ENCODE assay signal across 21 cellular contexts in genomic region chr1:34709547-34709946, GRCh38. TPM values are rescaled to one million over a fixed set of nuclear protein-coding genes. Genes with fewer than 3 reads are reported as not detected.
DNase-seq lines count a peak whose midpoint lies in the region; ATAC-seq, FAIRE-seq and TF ChIP-seq lines count a peak whose summit lies in the region.
"Had no signal": no experiment of that assay in that cellular context is flagged by ENCODE, and none has a peak within 500 bp of the region (broad histone marks: within the 10 kb centered on the region; RNA-seq: fewer than 3 reads in every experiment).

No MANE protein-coding gene starts in this region.

- peaks cover 2% of the 10 kb centered on the region for H3K27me3 Mint-ChIP-seq in activated CD8-positive, alpha-beta T cell treated with anti-CD3 and anti-CD28 coated beads for 36 hours
- no peaks in the 10 kb centered on the region for H3K27me3 Mint-ChIP-seq in activated CD8-positive, alpha-beta T cell treated with anti-CD3 and anti-CD28 coated beads, Interleukin-2, amount 10 ng/mL, durations not matched to agents 7 days and 5 days (ENCODE audit: low read depth)

- CTCF ChIA-PET in activated CD8-positive, alpha-beta T cell treated with anti-CD3 and anti-CD28 coated beads for 36 hours (lab: Charles Lee), result interaction anchor here (2.0 kb wide), 1 partner anchor 33 kb away, joined by 5 read pairs; no protein-coding TSS in a partner anchor
- CTCF ChIA-PET in activated CD8-positive, alpha-beta T cell treated with anti-CD3 and anti-CD28 coated beads, Interleukin-2, amount 10 ng/mL, durations not matched to agents 7 days and 5 days (lab: Charles Lee), result no interaction called here
- CTCF ChIA-PET in K562 (lab: Yijun Ruan, JAX; ENCODE audit: low intra/inter-chr PET ratio), result no interaction called here

- FAIRE-seq in K562 (lab: Jason Lieb, UNC), result no peak

- H3K9ac ChIP-seq in K562 (ENCODE audit: insufficient read depth in 1 of 2, low read depth in 2 of 2, low read length in 2 of 2), result no peak overlapping the region
- H3K9ac ChIP-seq: SK-N-SH had no signal

- H3K79me2 ChIP-seq in K562 (ENCODE audit: control insufficient read depth, insufficient read depth, low read length), result no peaks in the 10 kb centered on the region

- no peaks in the 10 kb centered on the region for H4K20me1 ChIP-seq in K562 (replicated peaks; ENCODE audit: control insufficient read depth, insufficient read depth, low read length)

- peaks cover 2 to 23% of the 10 kb centered on the region in 2 experiments; a peak in 3 of 5 replicates for H3K27me3 ChIP-seq in K562 (ENCODE audit: control insufficient read depth in 2 of 2, insufficient read depth in 2 of 2, low read length in 2 of 2)
- H3K27me3 ChIP-seq in stomach, result peaks cover 0 to 25% (median 0%) of the 10 kb centered on the region in 3 donors
- H3K27me3 ChIP-seq: adrenal gland had no signal

- no peak overlapping the region for H3K4me3 Mint-ChIP-seq in activated CD8-positive, alpha-beta T cell treated with anti-CD3 and anti-CD28 coated beads for 36 hours
- H3K4me3 Mint-ChIP-seq in activated CD8-positive, alpha-beta T cell treated with anti-CD3 and anti-CD28 coated beads, Interleukin-2, amount 10 ng/mL, durations not matched to agents 7 days and 5 days, result no peak overlapping the region
- H3K4me3 Mint-ChIP-seq: activated CD4-positive, alpha-beta memory T cell treated with anti-CD3 and anti-CD28 coated beads, Interleukin-2, amount 10 ng/mL, durations not matched to agents 7 days and 5 days; activated T-cell treated with anti-CD3 and anti-CD28 coated beads, Interleukin-2, amount 50 U/mL, for 72 hours had no signal

- peak; percentile 10 for DNase-seq in activated CD8-positive, alpha-beta T cell treated with anti-CD3 and anti-CD28 coated beads for 36 hours
- DNase-seq in activated CD8-positive, alpha-beta T cell treated with anti-CD3 and anti-CD28 coated beads, Interleukin-2, amount 10 ng/mL, durations not matched to agents 7 days and 5 days, result no peak
- DNase-seq in NB4 (ENCODE audit: low read depth) (peak; percentile 6), K562 (ENCODE audit: extremely low read depth in 1 of 4, low spot score in 3 of 4) (peak in 1 of 4 experiments; percentile 6), myocyte (ENCODE audit: low read depth) (peak; percentile 7), stomach (no peak), GOT3 (lab: John Stamatoyannopoulos, UW) (no peak)
- DNase-seq: activated CD4-positive, alpha-beta memory T cell treated with anti-CD3 and anti-CD28 coated beads, Interleukin-2, amount 10 ng/mL, durations not matched to agents 7 days and 5 days; activated T-cell treated with anti-CD3 and anti-CD28 coated beads, Interleukin-2, amount 50 U/mL, for 72 hours; adrenal gland; left lung; MV-4-11; NCI-H2081; NCI-H510A; sigmoid colon; SK-N-SH; stimulated activated CD4-positive, alpha-beta T cell treated with anti-CD3 and anti-CD28 coated beads, Interleukin-1b, Interleukin-23, amount 100 ng/mL, for 48 hours had no signal

- no peaks in the 10 kb centered on the region for H3K9me1 ChIP-seq in K562 (ENCODE audit: control insufficient read depth, insufficient read depth, low read length)

- no peaks in the 10 kb centered on the region for H3K4me1 ChIP-seq in K562 (replicated peaks in 1 of 2; ENCODE audit: control insufficient read depth in 2 of 2, insufficient read depth in 2 of 2, low read length in 2 of 2)
- no peaks in the 10 kb centered on the region for H3K4me1 ChIP-seq in stomach
- H3K4me1 ChIP-seq: left lung, sigmoid colon had no signal

- H3K27ac Mint-ChIP-seq in activated CD8-positive, alpha-beta T cell treated with anti-CD3 and anti-CD28 coated beads for 36 hours, result no peak overlapping the region
- H3K27ac Mint-ChIP-seq in activated CD8-positive, alpha-beta T cell treated with anti-CD3 and anti-CD28 coated beads, Interleukin-2, amount 10 ng/mL, durations not matched to agents 7 days and 5 days, result no peak overlapping the region
- H3K27ac Mint-ChIP-seq: activated CD4-positive, alpha-beta memory T cell treated with anti-CD3 and anti-CD28 coated beads, Interleukin-2, amount 10 ng/mL, durations not matched to agents 7 days and 5 days; activated T-cell treated with anti-CD3 and anti-CD28 coated beads, Interleukin-2, amount 50 U/mL, for 72 hours had no signal

- no peaks in the 10 kb centered on the region for H3K36me3 ChIP-seq in K562 (ENCODE audit: control insufficient read depth, insufficient read depth, low read length)
- H3K36me3 ChIP-seq in stomach, result no peaks in the 10 kb centered on the region
- H3K36me3 ChIP-seq: adrenal gland, left lung, sigmoid colon had no signal

- H3K4me2 ChIP-seq in K562 (ENCODE audit: insufficient read depth, low read length), result no peak overlapping the region
- H3K4me2 ChIP-seq: SK-N-SH had no signal

- no peak for TF ChIP-seq RAD21 in K562 (CRISPR knock-in tag; conservative IDR thresholded peaks at IDR 0.05 in 1 of 2, IDR thresholded peaks at IDR 0.05 in 1 of 2)

- no peak overlapping the region for H2AFZ ChIP-seq in K562 (ENCODE audit: low read depth, low read length)

- POLR2A ChIA-PET in activated CD8-positive, alpha-beta T cell treated with anti-CD3 and anti-CD28 coated beads for 36 hours (lab: Charles Lee), result no interaction called here
- POLR2A ChIA-PET in activated CD8-positive, alpha-beta T cell treated with anti-CD3 and anti-CD28 coated beads, Interleukin-2, amount 10 ng/mL, durations not matched to agents 7 days and 5 days (lab: Charles Lee), result no interaction called here
- POLR2A ChIA-PET in K562 (lab: Yijun Ruan, JAX), result interaction anchor here (0.7 to 1.2 kb wide), 2 partner anchors 8 to 18 kb away, joined by 3 to 4 read pairs; no protein-coding TSS in a partner anchor

- no peak for TF ChIP-seq CTCF in activated CD8-positive, alpha-beta T cell treated with anti-CD3 and anti-CD28 coated beads for 36 hours (IDR thresholded peaks at IDR 0.05)
- TF ChIP-seq CTCF in NB4 (IDR thresholded peaks at IDR 0.05; ENCODE audit: low read depth, low read length), result no peak
- no peak for TF ChIP-seq CTCF in K562 (IDR thresholded peaks at IDR 0.05 in 2 of 3, conservative IDR thresholded peaks at IDR 0.05 in 1 of 3; ENCODE audit: insufficient read depth in 2 of 3, low read depth in 1 of 3, low read length in 3 of 3)
- no peak for TF ChIP-seq CTCF in stomach (IDR thresholded peaks at IDR 0.05)

- TF ChIP-seq EP300 in K562 (IDR thresholded peaks at IDR 0.05; ENCODE audit: low read length), result no peak
- TF ChIP-seq EP300 in stomach (IDR thresholded peaks at IDR 0.05), result no peak

- in situ Hi-C loops in K562 (cut with MboI), result no loop called here

- H3K27ac ChIP-seq in K562 (ENCODE audit: extremely low read depth, low read depth, low read length) (no peak overlapping the region), stomach (no peak overlapping the region)
- H3K27ac ChIP-seq: adrenal gland, left lung, sigmoid colon had no signal

- no peaks in the 10 kb centered on the region for H3K9me3 Mint-ChIP-seq in activated CD8-positive, alpha-beta T cell treated with anti-CD3 and anti-CD28 coated beads for 36 hours
- H3K9me3 Mint-ChIP-seq in activated CD8-positive, alpha-beta T cell treated with anti-CD3 and anti-CD28 coated beads, Interleukin-2, amount 10 ng/mL, durations not matched to agents 7 days and 5 days (ENCODE audit: insufficient read depth), result no peaks in the 10 kb centered on the region
- H3K9me3 Mint-ChIP-seq: activated CD4-positive, alpha-beta memory T cell treated with anti-CD3 and anti-CD28 coated beads, Interleukin-2, amount 10 ng/mL, durations not matched to agents 7 days and 5 days; activated T-cell treated with anti-CD3 and anti-CD28 coated beads, Interleukin-2, amount 50 U/mL, for 72 hours had no signal

- H3K4me3 ChIP-seq in NB4 (ENCODE audit: low read depth, low read length) (no peak overlapping the region), K562 (no peak overlapping the region), stomach (no peak overlapping the region)
- H3K4me3 ChIP-seq: adrenal gland, left lung, sigmoid colon had no signal

- H3K36me3 Mint-ChIP-seq in activated CD8-positive, alpha-beta T cell treated with anti-CD3 and anti-CD28 coated beads for 36 hours (ENCODE audit: low read depth), result no peaks in the 10 kb centered on the region
- H3K36me3 Mint-ChIP-seq in activated CD8-positive, alpha-beta T cell treated with anti-CD3 and anti-CD28 coated beads, Interleukin-2, amount 10 ng/mL, durations not matched to agents 7 days and 5 days (ENCODE audit: low read depth), result no peaks in the 10 kb centered on the region

- intact Hi-C loops in activated CD8-positive, alpha-beta T cell treated with anti-CD3 and anti-CD28 coated beads for 36 hours (cut with micrococcal nuclease), result no loop called here
- intact Hi-C loops in K562 (cut with micrococcal nuclease) (no loop called here), stomach (cut with DNase I; ENCODE audit: low total_unique reads) (no loop called here)

- no peak for TF ChIP-seq POLR2A in NB4 (IDR thresholded peaks at IDR 0.05; ENCODE audit: extremely low read depth, insufficient read length)
- TF ChIP-seq POLR2A in K562 (conservative IDR thresholded peaks at IDR 0.05), result no peak
- no peak for TF ChIP-seq POLR2A in stomach (IDR thresholded peaks at IDR 0.05)

- BruUV-seq in K562 (replicated peaks; lab: Mats Ljungman, UMichigan), result no TSS peak

- no peak for ATAC-seq in activated CD8-positive, alpha-beta T cell treated with anti-CD3 and anti-CD28 coated beads for 36 hours
- ATAC-seq in activated CD8-positive, alpha-beta T cell treated with anti-CD3 and anti-CD28 coated beads, Interleukin-2, amount 10 ng/mL, durations not matched to agents 7 days and 5 days, result no peak
- peak; percentile 47; the same call in 1 of the 3 replicates for ATAC-seq in K562
- no peak for ATAC-seq in activated CD4-positive, CD25-positive, alpha-beta regulatory T cell treated with anti-CD3 and anti-CD28 coated beads, Interleukin-2, amount 50 U/mL, for 24 hours
- ATAC-seq: activated T-cell treated with anti-CD3 and anti-CD28 coated beads, Interleukin-2, amount 50 U/mL, for 72 hours; left lung had no signal

- no peaks in the 10 kb centered on the region for H3K4me1 Mint-ChIP-seq in activated CD8-positive, alpha-beta T cell treated with anti-CD3 and anti-CD28 coated beads for 36 hours (ENCODE audit: low read depth)
- H3K4me1 Mint-ChIP-seq in activated CD8-positive, alpha-beta T cell treated with anti-CD3 and anti-CD28 coated beads, Interleukin-2, amount 10 ng/mL, durations not matched to agents 7 days and 5 days (ENCODE audit: low read depth), result no peaks in the 10 kb centered on the region
- H3K4me1 Mint-ChIP-seq: activated CD4-positive, alpha-beta memory T cell treated with anti-CD3 and anti-CD28 coated beads, Interleukin-2, amount 10 ng/mL, durations not matched to agents 7 days and 5 days had no signal

- 0% methylated on average over 6 of the region's 6 CpGs for WGBS in K562 (ENCODE audit: insufficient coverage, low coverage, missing lambda C conversion rate)
- 39 to 42% (median 41%) methylated on average over 6 of the region's 6 CpGs for WGBS in stomach, 5 donors

- H3K9me3 ChIP-seq in K562 (replicated peaks; ENCODE audit: control insufficient read depth, insufficient read depth, low read depth, low read length) (no peaks in the 10 kb centered on the region), stomach (no peaks in the 10 kb centered on the region)
- H3K9me3 ChIP-seq: adrenal gland, left lung, sigmoid colon, SK-N-SH had no signal

RNA-seq across cellular contexts. Expression of gene GJB5, which starts 45.3 kb away (rescaled TPM):
- total RNA-seq in activated CD8-positive, alpha-beta T cell treated with anti-CD3 and anti-CD28 coated beads for 36 hours, result not detected
- not detected for total RNA-seq in activated CD8-positive, alpha-beta T cell treated with anti-CD3 and anti-CD28 coated beads, Interleukin-2, amount 10 ng/mL, durations not matched to agents 7 days and 5 days
- total RNA-seq in K562 (2011; cell fraction: chromatin; rRNA removed; ENCODE audit: low replicate concordance), result not detected in 2 replicates
- not detected in 2 replicates for total RNA-seq in K562 (2011; cell fraction: nucleolus; rRNA removed)
- total RNA-seq in K562 (2011; cell fraction: nucleoplasm; rRNA removed), result not detected in 2 replicates
- not detected in 2 replicates for total RNA-seq in K562 (2014; rRNA removed)
- total RNA-seq in K562 (2014; rRNA removed; fragmentation: Illumina TruSeq; extraction: Trizol), result not detected in 2 replicates
- total RNA-seq in K562 (2015; rRNA removed; fragmentation: Illumina TruSeq; extraction: Trizol), result not detected in 2 replicates
- total RNA-seq in K562 (2021), result not detected in 2 replicates
- not detected in 2 replicates for polyA plus RNA-seq in K562 (2011; rRNA removed)
- polyA plus RNA-seq in K562 (2011; cell fraction: cytosol; rRNA removed), result 0.07 TPM in 1 of 2 replicates, not detected in the other
- polyA plus RNA-seq in K562 (2011; cell fraction: nucleus; rRNA removed), result not detected in 2 replicates
- 0.10 and 0.39 TPM in 2 replicates for polyA plus RNA-seq in K562 (2012)
- polyA plus RNA-seq in K562 (2014; fragmentation: Illumina TruSeq; extraction: Trizol), result not detected in 2 replicates
- polyA plus RNA-seq in K562 (2014; fragmentation: Nextera tagmentation; extraction: Ambion mirVana), result under 1 TPM in 1 of 2 experiments, not detected in 1; 0.04 TPM
- not detected in 2 replicates for polyA plus RNA-seq in K562 (2014; rRNA removed)
- not detected in 2 replicates for polyA minus RNA-seq in K562 (2011; rRNA and poly(A)+ RNA removed)
- not detected in 2 replicates for polyA minus RNA-seq in K562 (2011; cell fraction: cytosol; rRNA and poly(A)+ RNA removed)
- polyA minus RNA-seq in K562 (2011; cell fraction: nucleus; rRNA and poly(A)+ RNA removed), result not detected in 2 replicates
- not detected in 2 replicates for total RNA-seq in myocyte
- polyA plus RNA-seq in myocyte (2012), result 0.08 TPM
- total RNA-seq in stomach, result under 1 TPM in 1 of 5 donors, not detected in 4; 0.37 TPM
- 10 to 100 TPM in 1 of 3 donors, not detected in 2; 23.9 TPM for polyA plus RNA-seq in stomach
- total RNA-seq: A172; activated CD4-positive, alpha-beta memory T cell treated with anti-CD3 and anti-CD28 coated beads, Interleukin-2, amount 10 ng/mL, durations not matched to agents 7 days and 5 days; activated T-cell treated with anti-CD3 and anti-CD28 coated beads, Interleukin-2, amount 50 U/mL, for 72 hours; adrenal gland; fibroblast of villous mesenchyme; osteoblast; sigmoid colon had no signal
- polyA plus RNA-seq: adrenal gland, SK-N-SH had no signal

RNA-seq across cellular contexts. Expression of gene GJB4, which starts 50.0 kb away (rescaled TPM):
- not detected for total RNA-seq in activated CD8-positive, alpha-beta T cell treated with anti-CD3 and anti-CD28 coated beads for 36 hours
- total RNA-seq in activated CD8-positive, alpha-beta T cell treated with anti-CD3 and anti-CD28 coated beads, Interleukin-2, amount 10 ng/mL, durations not matched to agents 7 days and 5 days, result not detected
- total RNA-seq in K562 (2011; cell fraction: chromatin; rRNA removed; ENCODE audit: low replicate concordance), result not detected in 2 replicates
- total RNA-seq in K562 (2011; cell fraction: nucleolus; rRNA removed), result not detected in 2 replicates
- total RNA-seq in K562 (2011; cell fraction: nucleoplasm; rRNA removed), result not detected in 2 replicates
- total RNA-seq in K562 (2014; rRNA removed) (not detected in 2 replicates), K562 (2014; rRNA removed; fragmentation: Illumina TruSeq; extraction: Trizol) (not detected in 2 replicates), K562 (2015; rRNA removed; fragmentation: Illumina TruSeq; extraction: Trizol) (not detected in 2 replicates), K562 (2021) (not detected in 2 replicates), myocyte (not detected in 2 replicates), stomach (under 1 TPM in 1 of 5 donors, not detected in 4; 0.18 TPM)
- polyA plus RNA-seq in K562 (2011; rRNA removed) (0.03 TPM in 1 of 2 replicates, not detected in the other), K562 (2014; fragmentation: Illumina TruSeq; extraction: Trizol) (not detected in 2 replicates), K562 (2014; fragmentation: Nextera tagmentation; extraction: Ambion mirVana) (not detected), K562 (2014; rRNA removed) (not detected in 2 replicates), stomach (1 to 10 TPM in 1 of 3 donors, under 1 TPM in 1, not detected in 1; 0.06 to 1.2 TPM)
- not detected in 2 replicates for polyA plus RNA-seq in K562 (2011; cell fraction: cytosol; rRNA removed)
- polyA plus RNA-seq in K562 (2011; cell fraction: nucleus; rRNA removed), result not detected in 2 replicates
- 0.03 TPM in 1 of 2 replicates, not detected in the other for polyA plus RNA-seq in K562 (2012)
- not detected in 2 replicates for polyA minus RNA-seq in K562 (2011; rRNA and poly(A)+ RNA removed)
- not detected in 2 replicates for polyA minus RNA-seq in K562 (2011; cell fraction: cytosol; rRNA and poly(A)+ RNA removed)
- polyA minus RNA-seq in K562 (2011; cell fraction: nucleus; rRNA and poly(A)+ RNA removed), result not detected in 2 replicates
- polyA plus RNA-seq in myocyte (2012), result not detected
- total RNA-seq: A172; activated CD4-positive, alpha-beta memory T cell treated with anti-CD3 and anti-CD28 coated beads, Interleukin-2, amount 10 ng/mL, durations not matched to agents 7 days and 5 days; activated T-cell treated with anti-CD3 and anti-CD28 coated beads, Interleukin-2, amount 50 U/mL, for 72 hours; adrenal gland; fibroblast of villous mesenchyme; left lung; osteoblast; sigmoid colon had no signal
- polyA plus RNA-seq: adrenal gland, SK-N-SH had no signal

Comparison
In these comparisons a context has a peak if more than half of its experiments do, and no peak if none do; other contexts are left out.
1. DNase-seq: peak in activated CD8-positive, alpha-beta T cell treated with anti-CD3 and anti-CD28 coated beads for 36 hours (single experiment), NB4 (single experiment) and myocyte (single experiment); none in activated CD8-positive, alpha-beta T cell treated with anti-CD3 and anti-CD28 coated beads, Interleukin-2, amount 10 ng/mL, durations not matched to agents 7 days and 5 days (single experiment), stomach (single experiment) and GOT3 (single experiment).